ENCODE assay signal across 11 cellular contexts in genomic region chr20:32210206-32210605, GRCh38. TPM values are rescaled to one million over a fixed set of nuclear protein-coding genes. Genes with fewer than 3 reads are reported as not detected.
DNase-seq lines count a peak whose midpoint lies in the region; TF ChIP-seq lines count a peak whose summit lies in the region.
"Had no signal": no experiment of that assay in that cellular context is flagged by ENCODE, and none has a peak within 500 bp of the region (broad histone marks: within the 10 kb centered on the region; RNA-seq: fewer than 3 reads in every experiment).

No MANE protein-coding gene starts in this region.

- WGBS in thyroid gland, 2 donors = 88 to 95% methylated on average over 3 of the region's 3 CpGs

- H3K4me3 Mint-ChIP-seq in Caco-2 (ENCODE audit: unreplicated experiment) = peak overlapping the region; percentile 92

- peaks cover 48% of the 10 kb centered on the region for H3K4me1 Mint-ChIP-seq in Caco-2 (ENCODE audit: low read depth, unreplicated experiment)

- TF ChIP-seq CTCF in Caco-2 (IDR thresholded peaks at IDR 0.05; ENCODE audit: insufficient read depth in 1 of 2, low read depth in 1 of 2, low read length in 1 of 2, severe bottlenecking in 1 of 2, unreplicated experiment in 1 of 2) = no peak
- TF ChIP-seq CTCF in neutrophil (IDR thresholded peaks at IDR 0.05) = no peak
- no peak for TF ChIP-seq CTCF in thyroid gland (IDR thresholded peaks at IDR 0.05)

- no peak overlapping the region for H3K4me3 ChIP-seq in Caco-2 (ENCODE audit: low read depth, low read length)
- H3K4me3 ChIP-seq in neutrophil (ENCODE audit: low read depth in 1 of 2, low read length in 1 of 2) = no peak overlapping the region
- no peak overlapping the region for H3K4me3 ChIP-seq in thyroid gland (replicated peaks in 1 of 3)
- H3K4me3 ChIP-seq: colonic mucosa had no signal

- H3K27me3 ChIP-seq in Caco-2 (replicated peaks; ENCODE audit: control insufficient read depth, insufficient read depth, low read length) = no peaks in the 10 kb centered on the region
- no peaks in the 10 kb centered on the region for H3K27me3 ChIP-seq in neutrophil
- H3K27me3 ChIP-seq in thyroid gland = no peaks in the 10 kb centered on the region
- H3K27me3 ChIP-seq: colonic mucosa had no signal

- H3K4me1 ChIP-seq in Caco-2 (peaks cover 28% of the 10 kb centered on the region), neutrophil (ENCODE audit: control insufficient read depth in 1 of 2, insufficient read depth in 1 of 2, low read depth in 1 of 2, low read length in 1 of 2) (peaks cover 49% of the 10 kb centered on the region in 2 experiments), thyroid gland (peaks cover 19 to 28% of the 10 kb centered on the region in 2 donors)

- H3K36me3 ChIP-seq in Caco-2 (ENCODE audit: control insufficient read depth, insufficient read depth, low read length) = peaks cover 4% of the 10 kb centered on the region; the same call in 1 of the 2 replicates
- H3K36me3 ChIP-seq in neutrophil = peaks cover 10% of the 10 kb centered on the region
- H3K36me3 ChIP-seq in thyroid gland = peaks cover 2 to 7% of the 10 kb centered on the region in 2 donors
- H3K36me3 ChIP-seq: colonic mucosa had no signal

- no peaks in the 10 kb centered on the region for H3K27me3 Mint-ChIP-seq in Caco-2 (ENCODE audit: insufficient read depth, unreplicated experiment)

- H3K27ac ChIP-seq in neutrophil (peak overlapping the region; percentile 54), thyroid gland (no peak overlapping the region)
- H3K27ac ChIP-seq: colonic mucosa had no signal

- no peak for TF ChIP-seq POLR2A in thyroid gland (IDR thresholded peaks at IDR 0.05)

- intact Hi-C loops in Caco-2 (cut with micrococcal nuclease; ENCODE audit: unreplicated experiment) = no loop called here
- intact Hi-C loops in thyroid gland (cut with DNase I) = no loop called here

- H3K36me3 Mint-ChIP-seq in Caco-2 (ENCODE audit: insufficient read depth, unreplicated experiment) = peaks cover 88% of the 10 kb centered on the region

- POLR2A ChIA-PET in Caco-2 (lab: Charles Lee) = interaction anchor here (0.7 kb wide), 1 partner anchor 17 kb away, joined by 3 read pairs; no protein-coding TSS in a partner anchor

- CTCF ChIA-PET in Caco-2 (lab: Charles Lee) = no interaction called here

- DNase-seq in Caco-2 (no peak), LHCN-M2 (ENCODE audit: low read depth) (peak; percentile 29), dermis blood vessel endothelial cell (peak; percentile 20), thyroid gland (no peak), DMS 273 (lab: John Stamatoyannopoulos, UW; ENCODE audit: unreplicated experiment) (no peak), hepatic stellate cell (ENCODE audit: low spot score) (no peak)
- DNase-seq: colonic mucosa, MV-4-11, NCI-H2171 treated with DMSO at 0.1 percent for 48 hours, retina had no signal

- H3K27ac Mint-ChIP-seq in Caco-2 (ENCODE audit: unreplicated experiment) = peak overlapping the region; percentile 59

- no TSS peak for BruUV-seq in Caco-2 (replicated peaks; lab: Mats Ljungman, UMichigan)

- no peaks in the 10 kb centered on the region for H3K9me3 Mint-ChIP-seq in Caco-2 (ENCODE audit: unreplicated experiment)

- H3K9me3 ChIP-seq in Caco-2 = no peaks in the 10 kb centered on the region
- H3K9me3 ChIP-seq in neutrophil = no peaks in the 10 kb centered on the region
- H3K9me3 ChIP-seq in thyroid gland = no peaks in the 10 kb centered on the region
- H3K9me3 ChIP-seq: colonic mucosa had no signal

RNA-seq across cellular contexts. Expression of gene POFUT1, which starts 2.5 kb away (rescaled TPM):
- total RNA-seq in Caco-2 (2022) (148 and 158 TPM in 2 replicates), LHCN-M2 (2014; rRNA removed) (59.4 and 64.4 TPM in 2 replicates), dermis blood vessel endothelial cell (35.2 and 49.7 TPM in 2 replicates), thyroid gland (10 to 100 TPM; 35.1 to 40.5 (median 38.5) TPM)
- polyA plus RNA-seq in LHCN-M2 (2012) = 29.4 TPM

RNA-seq across cellular contexts. Expression of gene PLAGL2, which starts 2.7 kb away (rescaled TPM):
- total RNA-seq in Caco-2 (2022) = 89.6 and 96.1 TPM in 2 replicates
- 3.3 and 4.6 TPM in 2 replicates for total RNA-seq in LHCN-M2 (2014; rRNA removed)
- 4.0 TPM for polyA plus RNA-seq in LHCN-M2 (2012)
- total RNA-seq in dermis blood vessel endothelial cell = 2.6 and 4.1 TPM in 2 replicates
- 10 to 100 TPM in 1 of 4 donors, 1 to 10 TPM in 3; 6.5 to 11.7 (median 7.3) TPM for total RNA-seq in thyroid gland

Comparison
In these comparisons a context has a peak if more than half of its experiments do, and no peak if none do; other contexts are left out.
1. DNase-seq: peak in LHCN-M2 (single experiment) and dermis blood vessel endothelial cell (single experiment); none in Caco-2 (0 of 2), thyroid gland (0 of 2), DMS 273 (single experiment) and hepatic stellate cell (single experiment).